Comparison of ENCODE assay signal across 8 cellular contexts in genomic region chr14:27145170-27145569, GRCh38.
"Had no signal": no experiment of that assay in that cellular context is flagged by ENCODE, and none has a peak within 500 bp of the region (broad histone marks: within the 10 kb centered on the region; RNA-seq: fewer than 3 reads in every experiment).

No MANE protein-coding gene starts in this region.

- H3K4me3 Mint-ChIP-seq: GM23338, H9, IgD-negative memory B cell had no signal

- H3K9me3 Mint-ChIP-seq: GM23338, H9 had no signal

- H3K4me1 Mint-ChIP-seq: GM23338, H9, IgD-negative memory B cell had no signal

- H3K27ac Mint-ChIP-seq: GM23338, H9, IgD-negative memory B cell had no signal

- FAIRE-seq: H1, H54, HepG2 had no signal

- H3K36me3 Mint-ChIP-seq: IgD-negative memory B cell had no signal

- H3K27me3 Mint-ChIP-seq: IgD-negative memory B cell had no signal

- ATAC-seq: GM23338, HepG2 had no signal

- DNase-seq: H9, HCEC 1CT, KBM-7 had no signal
